Comparison of ENCODE assay signal across 2 cellular contexts in the genomic region with DNA sequence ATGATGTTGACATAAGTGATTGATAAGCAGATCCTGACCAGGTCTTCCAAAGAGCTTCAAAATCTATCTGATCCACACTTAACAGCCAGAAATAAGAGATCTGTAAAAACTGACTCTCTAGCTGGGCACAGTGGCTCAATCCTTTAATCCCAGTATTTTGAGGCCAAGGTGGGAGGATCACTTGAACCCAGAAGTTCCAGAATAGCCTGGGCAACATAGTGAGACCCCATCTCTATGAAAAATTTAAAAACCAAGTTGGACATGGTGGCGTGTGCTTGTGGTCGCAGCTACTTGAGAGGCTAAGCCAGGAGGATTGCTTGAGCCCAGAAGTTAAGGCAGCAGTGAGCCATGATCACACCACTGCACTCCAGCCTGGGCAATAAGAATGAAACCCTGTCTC.
TF ChIP-seq lines count a peak whose summit lies in the region.

No MANE protein-coding gene starts in this region.

TF ChIP-seq in HepG2, 621 proteins besides CTCF, POLR2A, EP300 and RAD21:
- no peak for TF ChIP-seq ZMAT3 (CRISPR knock-in tag; conservative IDR thresholded peaks at IDR 0.05)
- TF ChIP-seq ZNF121 (CRISPR knock-in tag; IDR thresholded peaks at IDR 0.05): peak; percentile 67
- no peak for TF ChIP-seq SMC3 (IDR thresholded peaks at IDR 0.05; ENCODE audit: low read length)
- TF ChIP-seq PAF1 (CRISPR knock-in tag; IDR thresholded peaks at IDR 0.05): no peak
- TF ChIP-seq, protein P1, sequence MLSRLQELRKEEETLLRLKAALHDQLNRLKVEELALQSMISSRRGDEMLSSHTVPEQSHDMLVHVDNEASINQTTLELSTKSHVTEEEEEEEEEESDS (CRISPR knock-in tag; IDR thresholded peaks at IDR 0.05; ENCODE audit: borderline replicate concordance): no peak
- TF ChIP-seq ZNF746 (CRISPR knock-in tag; IDR thresholded peaks at IDR 0.05): no peak
- TF ChIP-seq, protein P2, sequence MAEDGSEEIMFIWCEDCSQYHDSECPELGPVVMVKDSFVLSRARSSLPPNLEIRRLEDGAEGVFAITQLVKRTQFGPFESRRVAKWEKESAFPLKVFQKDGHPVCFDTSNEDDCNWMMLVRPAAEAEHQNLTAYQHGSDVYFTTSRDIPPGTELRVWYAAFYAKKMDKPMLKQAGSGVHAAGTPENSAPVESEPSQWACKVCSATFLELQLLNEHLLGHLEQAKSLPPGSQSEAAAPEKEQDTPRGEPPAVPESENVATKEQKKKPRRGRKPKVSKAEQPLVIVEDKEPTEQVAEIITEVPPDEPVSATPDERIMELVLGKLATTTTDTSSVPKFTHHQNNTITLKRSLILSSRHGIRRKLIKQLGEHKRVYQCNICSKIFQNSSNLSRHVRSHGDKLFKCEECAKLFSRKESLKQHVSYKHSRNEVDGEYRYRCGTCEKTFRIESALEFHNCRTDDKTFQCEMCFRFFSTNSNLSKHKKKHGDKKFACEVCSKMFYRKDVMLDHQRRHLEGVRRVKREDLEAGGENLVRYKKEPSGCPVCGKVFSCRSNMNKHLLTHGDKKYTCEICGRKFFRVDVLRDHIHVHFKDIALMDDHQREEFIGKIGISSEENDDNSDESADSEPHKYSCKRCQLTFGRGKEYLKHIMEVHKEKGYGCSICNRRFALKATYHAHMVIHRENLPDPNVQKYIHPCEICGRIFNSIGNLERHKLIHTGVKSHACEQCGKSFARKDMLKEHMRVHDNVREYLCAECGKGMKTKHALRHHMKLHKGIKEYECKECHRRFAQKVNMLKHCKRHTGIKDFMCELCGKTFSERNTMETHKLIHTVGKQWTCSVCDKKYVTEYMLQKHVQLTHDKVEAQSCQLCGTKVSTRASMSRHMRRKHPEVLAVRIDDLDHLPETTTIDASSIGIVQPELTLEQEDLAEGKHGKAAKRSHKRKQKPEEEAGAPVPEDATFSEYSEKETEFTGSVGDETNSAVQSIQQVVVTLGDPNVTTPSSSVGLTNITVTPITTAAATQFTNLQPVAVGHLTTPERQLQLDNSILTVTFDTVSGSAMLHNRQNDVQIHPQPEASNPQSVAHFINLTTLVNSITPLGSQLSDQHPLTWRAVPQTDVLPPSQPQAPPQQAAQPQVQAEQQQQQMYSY (CRISPR knock-in tag; IDR thresholded peaks at IDR 0.05): peak; percentile 47; the same call in 1 of the 2 replicates

TF ChIP-seq in K562, 482 proteins besides CTCF, POLR2A, EP300 and RAD21:
- peak; percentile 73 for TF ChIP-seq ZNF121 (CRISPR knock-in tag; conservative IDR thresholded peaks at IDR 0.05)
- TF ChIP-seq, protein P3, sequence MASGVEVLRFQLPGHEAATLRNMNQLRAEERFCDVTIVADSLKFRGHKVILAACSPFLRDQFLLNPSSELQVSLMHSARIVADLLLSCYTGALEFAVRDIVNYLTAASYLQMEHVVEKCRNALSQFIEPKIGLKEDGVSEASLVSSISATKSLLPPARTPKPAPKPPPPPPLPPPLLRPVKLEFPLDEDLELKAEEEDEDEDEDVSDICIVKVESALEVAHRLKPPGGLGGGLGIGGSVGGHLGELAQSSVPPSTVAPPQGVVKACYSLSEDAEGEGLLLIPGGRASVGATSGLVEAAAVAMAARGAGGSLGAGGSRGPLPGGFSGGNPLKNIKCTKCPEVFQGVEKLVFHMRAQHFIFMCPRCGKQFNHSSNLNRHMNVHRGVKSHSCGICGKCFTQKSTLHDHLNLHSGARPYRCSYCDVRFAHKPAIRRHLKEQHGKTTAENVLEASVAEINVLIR (CRISPR knock-in tag; IDR thresholded peaks at IDR 0.05): no peak
